In genomic region chr11:61361686-61362541, GRCh38 we compare ENCODE assay signal across 8 cellular contexts. TPM values are rescaled to one million over a fixed set of nuclear protein-coding genes. Genes with fewer than 3 reads are reported as not detected.
DNase-seq lines count a peak whose midpoint lies in the region; ATAC-seq and TF ChIP-seq lines count a peak whose summit lies in the region.

TSS of gene CYB561A3 (minus strand) at chr11:61361882. CDS start at chr11:61356713, 5,169 bp downstream.
TSS of gene TMEM138 (plus strand) at chr11:61362374. CDS start at chr11:61364391, 2,017 bp downstream.

- DNase-seq in NCI-H69 (lab: John Stamatoyannopoulos, UW) (peak; percentile 98), dermis microvascular lymphatic vessel endothelial cell (ENCODE audit: low read depth in 2 of 2) (peak; percentile 86 to 95)
- DNase-seq in activated CD4-positive, alpha-beta T cell treated with anti-CD3 and anti-CD28 coated beads, Interleukin-2, amount 50 U/mL, for 4 hours, result peak; percentile 80 to 84
- DNase-seq in stimulated activated CD4-positive, alpha-beta T cell treated with anti-CD3 and anti-CD28 coated beads, Interleukin-4, amount 100 ng/mL, for 24 hours, result peak; percentile 93

- WGBS in liver, result under 1% methylated on average over 65 of the region's 65 CpGs

- peaks cover 56% of the 10 kb centered on the region for H3K4me1 ChIP-seq in BLaER1
- H3K4me1 ChIP-seq in liver (ENCODE audit: control insufficient read depth in 4 of 4, insufficient read depth in 4 of 4, low read length in 3 of 4), result peaks cover 2 to 24% (median 16%) of the 10 kb centered on the region in 4 donors

- H3K27me3 ChIP-seq in BLaER1, result no peaks in the 10 kb centered on the region
- H3K27me3 ChIP-seq in liver (ENCODE audit: control insufficient read depth in 4 of 4, insufficient read depth in 4 of 4, low read length in 3 of 4), result no peaks in the 10 kb centered on the region

- H4K20me1 ChIP-seq in BLaER1, result no peaks in the 10 kb centered on the region

- H3K4me3 ChIP-seq in BLaER1, result peak within 1 kb of the TSS; percentile 82
- peak within 1 kb of the TSS; percentile 82 to 92 (median 86) for H3K4me3 ChIP-seq in liver (ENCODE audit: low read depth in 1 of 3, low read length in 3 of 3)

- peak within 1 kb of the TSS; percentile 99 for H3K9ac ChIP-seq in BLaER1
- peak within 1 kb of the TSS; percentile 94 to 96 for H3K9ac ChIP-seq in liver (ENCODE audit: low read depth in 1 of 2, low read length in 2 of 2)

- TF ChIP-seq CTCF in liver (IDR thresholded peaks at IDR 0.05; ENCODE audit: low read depth, low read length, missing input control), result no peak

- H3K27ac ChIP-seq in BLaER1 (peak within 1 kb of the TSS; percentile 99), liver (ENCODE audit: low read depth in 1 of 2, low read length in 2 of 2) (peak within 1 kb of the TSS; percentile 98)

- no peak for TF ChIP-seq RAD21 in liver (IDR thresholded peaks at IDR 0.05)

- ATAC-seq in GM19324 (IDR thresholded peaks at IDR 0.05; ENCODE audit: low FRiP score, unreplicated experiment), result peak; percentile 94
- ATAC-seq in HG03469 (IDR thresholded peaks at IDR 0.05; ENCODE audit: unreplicated experiment), result peak; percentile 57

- peaks cover 36% of the 10 kb centered on the region for H3K36me3 ChIP-seq in BLaER1
- peaks cover 5 to 18% (median 13%) of the 10 kb centered on the region in 4 donors for H3K36me3 ChIP-seq in liver (ENCODE audit: control insufficient read depth in 4 of 4, insufficient read depth in 3 of 4, low read depth in 1 of 4, low read length in 3 of 4)

- H3K4me2 ChIP-seq in BLaER1, result peak within 1 kb of the TSS; percentile 94

- H3K9me3 ChIP-seq in BLaER1 (no peaks in the 10 kb centered on the region), liver (ENCODE audit: control insufficient read depth in 4 of 4, low read length in 3 of 4) (no peaks in the 10 kb centered on the region)

TF ChIP-seq in liver, 16 proteins besides CTCF, POLR2A, EP300 and RAD21:
- no peak for TF ChIP-seq FOXA1 (IDR thresholded peaks at IDR 0.05)
- peak; percentile 31 to 43 for TF ChIP-seq RXRA (IDR thresholded peaks at IDR 0.05)
- TF ChIP-seq EGR1 (IDR thresholded peaks at IDR 0.05; ENCODE audit: low read depth in 2 of 2), result peak; percentile 61 to 81
- TF ChIP-seq ATF3 (IDR thresholded peaks at IDR 0.05), result no peak
- TF ChIP-seq YY1 (IDR thresholded peaks at IDR 0.05), result peak; percentile 100
- TF ChIP-seq JUND (IDR thresholded peaks at IDR 0.05), result no peak
- TF ChIP-seq HNF4G (IDR thresholded peaks at IDR 0.05), result no peak
- peak; percentile 39 to 46 for TF ChIP-seq HNF4A (conservative IDR thresholded peaks at IDR 0.05)
- no peak for TF ChIP-seq NR2F2 (IDR thresholded peaks at IDR 0.05)
- TF ChIP-seq GABPA (IDR thresholded peaks at IDR 0.05 in 1 of 2, conservative IDR thresholded peaks at IDR 0.05 in 1 of 2), result peak; percentile 89 to 95
- peak; percentile 74 for TF ChIP-seq MAX (IDR thresholded peaks at IDR 0.05)
- TF ChIP-seq REST (IDR thresholded peaks at IDR 0.05), result peak; percentile 88
- TF ChIP-seq SP1 (IDR thresholded peaks at IDR 0.05), result peak; percentile 73
- peak; percentile 54 for TF ChIP-seq ZBTB33 (IDR thresholded peaks at IDR 0.05)
- TF ChIP-seq TAF1 (conservative IDR thresholded peaks at IDR 0.05), result peak; percentile 68
- no peak for TF ChIP-seq FOXA2 (IDR thresholded peaks at IDR 0.05)

RNA-seq across cellular contexts. Expression of gene CYB561A3, which starts in this region (rescaled TPM):
- total RNA-seq in dermis microvascular lymphatic vessel endothelial cell (32.5 and 55.4 TPM in 2 replicates), liver (10 to 100 TPM; 22.2 to 36.5 TPM)
- 10 to 100 TPM; 20.2 to 34.6 TPM for polyA plus RNA-seq in liver

RNA-seq across cellular contexts. Expression of gene TMEM138, which starts in this region (rescaled TPM):
- total RNA-seq in dermis microvascular lymphatic vessel endothelial cell, result 10.4 and 14.9 TPM in 2 replicates
- total RNA-seq in liver, result 10 to 100 TPM; 13.5 to 19.7 TPM
- 10 to 100 TPM; 28.8 to 39.6 TPM for polyA plus RNA-seq in liver

Comparison
In these comparisons a context has a peak if more than half of its experiments do, and no peak if none do; other contexts are left out.
1. Peak in every context shown above with its lines: DNase-seq, ATAC-seq, H3K4me3 ChIP-seq and H3K27ac ChIP-seq.